In the genomic region with DNA sequence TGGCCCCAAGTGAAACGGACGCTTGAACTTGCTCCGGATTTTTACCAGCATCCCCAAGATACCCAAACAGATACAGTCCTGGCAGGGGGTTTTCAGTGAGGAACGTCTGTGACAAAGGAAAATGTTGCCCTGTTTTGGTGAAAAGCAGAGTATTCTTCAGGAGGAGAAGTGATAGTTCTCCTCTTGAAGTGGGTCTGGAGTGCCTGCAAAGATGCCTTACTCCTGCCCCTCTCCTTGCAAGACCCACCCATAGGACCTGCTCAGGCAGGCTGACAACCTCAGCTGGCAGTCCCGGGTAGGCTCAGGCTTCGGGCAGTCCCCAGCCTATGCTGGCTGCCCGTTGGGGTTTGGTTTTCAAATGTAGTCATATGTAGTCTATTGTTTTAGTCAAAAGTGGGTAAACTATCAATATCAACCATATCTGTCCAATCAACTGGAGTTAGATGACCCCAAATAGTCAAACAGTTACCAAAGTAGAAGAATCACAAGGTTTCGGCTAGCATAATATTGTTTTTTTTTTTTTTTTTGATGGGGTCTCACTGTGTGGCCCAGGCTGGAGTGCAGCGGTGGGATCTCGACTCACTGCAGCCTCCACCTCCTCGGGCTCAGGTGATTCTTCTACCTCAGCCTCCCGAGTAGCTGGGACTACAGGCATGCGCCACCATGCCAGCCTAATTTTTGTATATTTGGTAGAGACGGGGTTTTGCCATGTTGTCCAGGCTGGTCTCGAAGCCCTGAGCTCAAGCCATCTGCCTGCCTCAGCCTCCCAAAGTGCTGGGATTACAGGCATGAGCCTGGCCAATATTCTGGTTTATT, we compare ENCODE assay signal across 9 cellular contexts. TPM values are rescaled to one million over a fixed set of nuclear protein-coding genes. Genes with fewer than 3 reads are reported as not detected.
A peak's percentile ranks its signal among the peaks of the same experiment; 100 is the strongest.
DNase-seq lines count a peak whose midpoint lies in the region; ATAC-seq and TF ChIP-seq lines count a peak whose summit lies in the region.
"Had no signal": no experiment of that assay in that cellular context is flagged by ENCODE, and none has a peak within 500 bp of the region (broad histone marks: within the 10 kb centered on the region; RNA-seq: fewer than 3 reads in every experiment).

No MANE protein-coding gene starts in this region.

- H3K9me3 Mint-ChIP-seq in activated T-cell treated with anti-CD3 and anti-CD28 coated beads, Interleukin-2, amount 50 U/mL, for 4 hours = no peaks in the 10 kb centered on the region

- H3K27ac ChIP-seq in HUES64 (ENCODE audit: low read depth, low read length) (no peak overlapping the region), stomach (peak overlapping the region in 4 of 5 donors; percentile 91 to 97 (median 94))

- no peak for TF ChIP-seq POLR2A in stomach (IDR thresholded peaks at IDR 0.05)

- no peak for TF ChIP-seq EP300 in stomach (IDR thresholded peaks at IDR 0.05)

- H3K9me3 ChIP-seq in HUES64 (ENCODE audit: insufficient read depth, low read depth, low read length) (no peaks in the 10 kb centered on the region), stomach (no peaks in the 10 kb centered on the region)

- H3K36me3 ChIP-seq in HUES64 (ENCODE audit: insufficient read depth, low read length) (peaks cover 4% of the 10 kb centered on the region; the same call in 1 of the 2 replicates), stomach (peaks cover 0 to 8% (median 0%) of the 10 kb centered on the region in 4 donors)

- peak; percentile 21 for DNase-seq in AG08395 (ENCODE audit: low spot score)
- DNase-seq in activated T-cell treated with anti-CD3 and anti-CD28 coated beads, Interleukin-2, amount 50 U/mL, for 4 hours = no peak
- DNase-seq in stomach = no peak
- no peak for DNase-seq in NCI-H510A (lab: John Stamatoyannopoulos, UW)
- no peak for DNase-seq in NCI-H446 treated with DMSO at 0.1 percent for 48 hours (lab: John Stamatoyannopoulos, UW)

- 67% methylated on average over 14 of the region's 15 CpGs for WGBS in HUES64
- 46 to 54% (median 50%) methylated on average over 14 to 15 of the region's 15 CpGs for WGBS in stomach, 5 donors

- H3K4me1 ChIP-seq in HUES64 (ENCODE audit: insufficient read depth, low read length) (peaks cover 7% of the 10 kb centered on the region), stomach (peaks cover 21 to 40% (median 33%) of the 10 kb centered on the region in 4 donors)

- TF ChIP-seq CTCF in stomach (IDR thresholded peaks at IDR 0.05) = no peak

- intact Hi-C loops in stomach (cut with DNase I; ENCODE audit: low total_unique reads) = no loop called here

- H3K4me1 Mint-ChIP-seq in activated T-cell treated with anti-CD3 and anti-CD28 coated beads, Interleukin-2, amount 50 U/mL, for 4 hours (ENCODE audit: low read depth) = peaks cover 34% of the 10 kb centered on the region

- H3K4me3 Mint-ChIP-seq in activated T-cell treated with anti-CD3 and anti-CD28 coated beads, Interleukin-2, amount 50 U/mL, for 4 hours = peak overlapping the region; percentile 83

- ATAC-seq in activated T-cell treated with anti-CD3 and anti-CD28 coated beads, Interleukin-2, amount 50 U/mL, for 4 hours = peak; percentile 19 to 36
- no peak for ATAC-seq in HG02973 (IDR thresholded peaks at IDR 0.05; ENCODE audit: unreplicated experiment)

- H3K36me3 Mint-ChIP-seq in activated T-cell treated with anti-CD3 and anti-CD28 coated beads, Interleukin-2, amount 50 U/mL, for 4 hours (ENCODE audit: insufficient read depth) = peaks cover 17% of the 10 kb centered on the region

- H3K27me3 ChIP-seq in HUES64 (ENCODE audit: insufficient read depth, low read length) = peaks cover 15% of the 10 kb centered on the region
- no peaks in the 10 kb centered on the region for H3K27me3 ChIP-seq in stomach

- H3K27me3 Mint-ChIP-seq in activated T-cell treated with anti-CD3 and anti-CD28 coated beads, Interleukin-2, amount 50 U/mL, for 4 hours (ENCODE audit: low read depth) = no peaks in the 10 kb centered on the region

- H3K4me3 ChIP-seq in HUES64 (ENCODE audit: low read length) (peak overlapping the region; percentile 64), iPS-11a (ENCODE audit: low read depth, low read length) (peak overlapping the region; percentile 81), stomach (peak overlapping the region; percentile 81 to 96 (median 94))

- H3K9ac ChIP-seq in HUES64 (ENCODE audit: low read depth, low read length) = peak overlapping the region; percentile 86; the same call in 1 of the 2 replicates

RNA-seq across cellular contexts. Expression of a gene that starts 1.0 kb away (rescaled TPM):
- polyA plus RNA-seq in HUES64 (2013, experiment 1 of 2) = 31.7 TPM
- 33.0 TPM for polyA plus RNA-seq in HUES64 (2013, experiment 2 of 2)
- 10 to 100 TPM; 48.9 to 55.0 (median 52.1) TPM for total RNA-seq in activated T-cell treated with anti-CD3 and anti-CD28 coated beads, Interleukin-2, amount 50 U/mL, for 4 hours
- 10 to 100 TPM in 4 of 5 donors, 1 to 10 TPM in 1; 7.8 to 34.5 (median 29.4) TPM for total RNA-seq in stomach
- polyA plus RNA-seq in stomach = 10 to 100 TPM; 18.3 to 20.4 (median 19.1) TPM

RNA-seq across cellular contexts. Expression of a gene that starts 14.9 kb away (rescaled TPM):
- 0.20 TPM for polyA plus RNA-seq in HUES64 (2013, experiment 1 of 2)
- 0.13 TPM for polyA plus RNA-seq in HUES64 (2013, experiment 2 of 2)
- total RNA-seq in activated T-cell treated with anti-CD3 and anti-CD28 coated beads, Interleukin-2, amount 50 U/mL, for 4 hours = 100 to 1,000 TPM; 304 to 352 (median 331) TPM
- 10 to 100 TPM in 1 of 5 donors, 1 to 10 TPM in 3, not detected in 1; 2.0 to 16.3 (median 4.6) TPM for total RNA-seq in stomach
- 1 to 10 TPM; 1.8 to 4.4 (median 2.1) TPM for polyA plus RNA-seq in stomach

RNA-seq across cellular contexts. Expression of a gene that starts 22.8 kb away (rescaled TPM):
- polyA plus RNA-seq in HUES64 (2013, experiment 1 of 2) = 0.05 TPM
- polyA plus RNA-seq in HUES64 (2013, experiment 2 of 2) = 0.06 TPM
- not detected for total RNA-seq in activated T-cell treated with anti-CD3 and anti-CD28 coated beads, Interleukin-2, amount 50 U/mL, for 4 hours
- 1 to 10 TPM in 1 of 5 donors, under 1 TPM in 3, not detected in 1; under 0.01 to 2.0 (median 0.45) TPM for total RNA-seq in stomach
- polyA plus RNA-seq in stomach = under 1 TPM in 1 of 3 donors, not detected in 2; 0.18 TPM

RNA-seq across cellular contexts. Expression of a gene that starts 48.1 kb away (rescaled TPM):
- 0.45 TPM for polyA plus RNA-seq in HUES64 (2013, experiment 1 of 2)
- 0.38 TPM for polyA plus RNA-seq in HUES64 (2013, experiment 2 of 2)
- under 1 TPM in 2 of 3 donors, not detected in 1; 0.08 to 0.21 TPM for total RNA-seq in activated T-cell treated with anti-CD3 and anti-CD28 coated beads, Interleukin-2, amount 50 U/mL, for 4 hours
- under 1 TPM in 2 of 5 donors, not detected in 3; 0.43 to 0.73 TPM for total RNA-seq in stomach
- polyA plus RNA-seq in stomach = 1 to 10 TPM in 1 of 3 donors, under 1 TPM in 1, not detected in 1; 0.15 to 3.5 TPM
- total RNA-seq: glomerular endothelial cell had no signal

Comparison
In these comparisons a context has a peak if more than half of its experiments do, and no peak if none do; other contexts are left out.
1. RNA of a gene that starts 14.9 kb away (total RNA-seq): 304 to 352 TPM in activated T-cell treated with anti-CD3 and anti-CD28 coated beads, Interleukin-2, amount 50 U/mL, for 4 hours; 2.0 to 16.3 TPM in stomach; every median in the first group is over 10 times any median in the second.
2. Peak in every context shown above with its lines, with median percentiles within 50 percentile points of each other: H3K4me3 ChIP-seq.